ENCODE assay signal across 38 cellular contexts in the genomic region with DNA sequence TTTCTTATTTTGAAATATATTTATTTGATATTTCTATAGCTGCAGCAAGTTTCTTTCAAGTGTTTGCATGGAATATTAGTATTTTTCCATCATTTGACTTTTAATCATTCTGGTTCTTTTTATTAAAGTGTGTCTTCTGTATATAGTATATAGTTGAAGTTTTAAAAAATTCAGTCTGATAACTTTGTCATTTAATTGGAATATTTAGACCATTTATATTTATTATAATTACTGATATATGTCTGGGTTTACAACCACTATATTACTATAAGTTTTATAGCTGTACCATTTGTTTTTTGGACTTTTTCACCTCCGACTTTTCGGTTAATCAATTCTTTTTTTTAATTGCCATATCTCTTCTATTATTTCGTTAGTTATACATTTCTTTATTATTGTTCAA. TPM values are rescaled to one million over a fixed set of nuclear protein-coding genes. Genes with fewer than 3 reads are reported as not detected.
"Had no signal": no experiment of that assay in that cellular context is flagged by ENCODE, and none has a peak within 500 bp of the region (broad histone marks: within the 10 kb centered on the region; RNA-seq: fewer than 3 reads in every experiment).

No MANE protein-coding gene starts in this region.

- H3K4me1 ChIP-seq: adrenal gland had no signal

- H3K27ac ChIP-seq: adrenal gland, cardiac muscle cell, WERI-Rb-1 had no signal

- H3K9me3 Mint-ChIP-seq: activated CD4-positive, alpha-beta memory T cell treated with anti-CD3 and anti-CD28 coated beads, Interleukin-2, amount 10 ng/mL, durations not matched to agents 7 days and 5 days; T-helper 1 cell treated with Interleukin-12 subunit alpha and Interleukin-12 subunit beta and Interleukin-4 antibody, amounts not matched to agents 30 μg/mL and 1 μg/mL, for 36 hours had no signal

- H3K36me3 Mint-ChIP-seq: activated CD8-positive, alpha-beta memory T cell treated with anti-CD3 and anti-CD28 coated beads, Interleukin-2, amount 10 ng/mL, durations not matched to agents 7 days and 5 days; activated naive CD8-positive, alpha-beta T cell treated with anti-CD3 and anti-CD28 coated beads for 36 hours; brain had no signal

- DNase-seq: activated CD4-positive, alpha-beta memory T cell treated with anti-CD3 and anti-CD28 coated beads, Interleukin-2, amount 10 ng/mL, durations not matched to agents 7 days and 5 days; activated CD4-positive, alpha-beta T cell treated with anti-CD3 and anti-CD28 coated beads for 1 hour; activated CD4-positive, alpha-beta T cell treated with anti-CD3 and anti-CD28 coated beads for 36 hours; activated CD4-positive, alpha-beta T cell treated with anti-CD3 and anti-CD28 coated beads for 48 hours; activated CD4-positive, alpha-beta T cell treated with anti-CD3 and anti-CD28 coated beads, Interleukin-2, amount 10 ng/mL, durations not matched to agents 7 days and 5 days; activated CD4-positive, alpha-beta T cell treated with anti-CD3 and anti-CD28 coated beads, Interleukin-2, amount 50 U/mL, for 48 hours; activated CD4-positive, CD25-positive, alpha-beta regulatory T cell; activated CD8-positive, alpha-beta memory T cell treated with anti-CD3 and anti-CD28 coated beads for 24 hours; activated CD8-positive, alpha-beta memory T cell treated with anti-CD3 and anti-CD28 coated beads, Interleukin-2, amount 10 ng/mL, durations not matched to agents 7 days and 5 days; activated CD8-positive, alpha-beta memory T cell treated with anti-CD3 and anti-CD28 coated beads, Interleukin-2, amount 50 U/mL, for 48 hours; activated CD8-positive, alpha-beta T cell treated with anti-CD3 and anti-CD28 coated beads, Interleukin-2, amount 10 ng/mL, durations not matched to agents 7 days and 5 days; activated effector memory CD4-positive, alpha-beta T cell treated with Interleukin-2 at 50 U/mL for 16 hours; activated gamma-delta T cell; activated naive CD4-positive, alpha-beta T cell treated with anti-CD3 and anti-CD28 coated beads, Interleukin-2, amount 50 U/mL, for 16 hours; activated naive CD4-positive, alpha-beta T cell treated with Interleukin-2 at 50 U/mL for 16 hours; activated naive CD8-positive, alpha-beta T cell treated with anti-CD3 and anti-CD28 coated beads for 36 hours; activated T-cell treated with anti-CD3 and anti-CD28 coated beads, Interleukin-2, amount 50 U/mL, for 24 hours; activated T-cell treated with anti-CD3 and anti-CD28 coated beads, Interleukin-2, amount 50 U/mL, for 48 hours; adrenal gland; amniotic stem cell; aorta; caudate nucleus; cerebellar nuclear complex; T-helper 1 cell; T-helper 2 cell; T-helper 9 cell; WERI-Rb-1 had no signal

- ATAC-seq: activated CD4-positive, alpha-beta T cell treated with anti-CD3 and anti-CD28 coated beads for 36 hours; activated CD4-positive, CD25-positive, alpha-beta regulatory T cell treated with anti-CD3 and anti-CD28 coated beads, Interleukin-2, amount 50 U/mL, for 24 hours; activated CD8-positive, alpha-beta memory T cell treated with anti-CD3 and anti-CD28 coated beads, Interleukin-2, amount 10 ng/mL, durations not matched to agents 7 days and 5 days; activated CD8-positive, alpha-beta T cell treated with anti-CD3 and anti-CD28 coated beads, Interleukin-2, amount 10 ng/mL, durations not matched to agents 7 days and 5 days; activated naive CD4-positive, alpha-beta T cell treated with anti-CD3 and anti-CD28 coated beads, Interleukin-2, amount 50 U/mL, for 72 hours; WTC11 had no signal

- H3K36me3 ChIP-seq: adrenal gland, cardiac muscle cell, WERI-Rb-1 had no signal

- H3K4me1 Mint-ChIP-seq: activated CD4-positive, alpha-beta memory T cell treated with anti-CD3 and anti-CD28 coated beads, Interleukin-2, amount 10 ng/mL, durations not matched to agents 7 days and 5 days; activated CD4-positive, alpha-beta T cell treated with anti-CD3 and anti-CD28 coated beads for 36 hours; activated CD4-positive, alpha-beta T cell treated with anti-CD3 and anti-CD28 coated beads, Interleukin-2, amount 10 ng/mL, durations not matched to agents 7 days and 5 days; activated CD8-positive, alpha-beta memory T cell treated with anti-CD3 and anti-CD28 coated beads, Interleukin-2, amount 10 ng/mL, durations not matched to agents 7 days and 5 days; activated naive CD8-positive, alpha-beta T cell treated with anti-CD3 and anti-CD28 coated beads for 36 hours; brain; central memory CD8-positive, alpha-beta T cell; WTC11 had no signal

- H3K27me3 ChIP-seq: cardiac muscle cell had no signal

- H3K27ac Mint-ChIP-seq: activated CD4-positive, alpha-beta memory T cell treated with anti-CD3 and anti-CD28 coated beads, Interleukin-2, amount 10 ng/mL, durations not matched to agents 7 days and 5 days; activated CD4-positive, alpha-beta T cell treated with anti-CD3 and anti-CD28 coated beads for 36 hours; activated CD4-positive, alpha-beta T cell treated with anti-CD3 and anti-CD28 coated beads, Interleukin-2, amount 10 ng/mL, durations not matched to agents 7 days and 5 days; activated CD8-positive, alpha-beta memory T cell treated with anti-CD3 and anti-CD28 coated beads, Interleukin-2, amount 10 ng/mL, durations not matched to agents 7 days and 5 days; activated CD8-positive, alpha-beta T cell treated with anti-CD3 and anti-CD28 coated beads, Interleukin-2, amount 10 ng/mL, durations not matched to agents 7 days and 5 days; activated naive CD4-positive, alpha-beta T cell treated with anti-CD3 and anti-CD28 coated beads, Interleukin-2, amount 50 U/mL, for 72 hours; activated naive CD8-positive, alpha-beta T cell treated with anti-CD3 and anti-CD28 coated beads for 36 hours; activated T-cell treated with anti-CD3 and anti-CD28 coated beads, Interleukin-2, amount 50 U/mL, for 24 hours; activated T-helper 2 cell treated with anti-CD3 and anti-CD28 coated beads, Interferon-gamma antibody, Interleukin-2, Interleukin-4, amounts not matched to agents 10 μg/mL and 5 μg/mL and 100 μg/mL, durations not matched to agents 14 hours and 24 hours and 36 hours; brain; T-helper 1 cell treated with Interleukin-12 subunit alpha and Interleukin-12 subunit beta and Interleukin-4 antibody, amounts not matched to agents 30 μg/mL and 1 μg/mL, for 36 hours; T-helper 2 cell treated with Interferon-gamma antibody and Interleukin-4, amounts not matched to agents 5 μg/mL and 100 μg/mL, for 36 hours; WTC11 had no signal

- H3K4me3 Mint-ChIP-seq: activated CD4-positive, alpha-beta memory T cell treated with anti-CD3 and anti-CD28 coated beads, Interleukin-2, amount 10 ng/mL, durations not matched to agents 7 days and 5 days; activated CD4-positive, alpha-beta T cell treated with anti-CD3 and anti-CD28 coated beads for 36 hours; activated CD4-positive, alpha-beta T cell treated with anti-CD3 and anti-CD28 coated beads, Interleukin-2, amount 10 ng/mL, durations not matched to agents 7 days and 5 days; activated CD8-positive, alpha-beta memory T cell treated with anti-CD3 and anti-CD28 coated beads, Interleukin-2, amount 10 ng/mL, durations not matched to agents 7 days and 5 days; activated CD8-positive, alpha-beta T cell treated with anti-CD3 and anti-CD28 coated beads, Interleukin-2, amount 10 ng/mL, durations not matched to agents 7 days and 5 days; activated naive CD8-positive, alpha-beta T cell treated with anti-CD3 and anti-CD28 coated beads for 36 hours; activated T-cell treated with anti-CD3 and anti-CD28 coated beads, Interleukin-2, amount 50 U/mL, for 24 hours; brain; central memory CD8-positive, alpha-beta T cell; T-helper 1 cell treated with Interleukin-12 subunit alpha and Interleukin-12 subunit beta and Interleukin-4 antibody, amounts not matched to agents 30 μg/mL and 1 μg/mL, for 36 hours; T-helper 2 cell treated with Interferon-gamma antibody and Interleukin-4, amounts not matched to agents 5 μg/mL and 100 μg/mL, for 36 hours; WTC11 had no signal

- H3K4me3 ChIP-seq: adrenal gland, cardiac muscle cell had no signal

- FAIRE-seq: astrocyte, bronchial epithelial cell had no signal

RNA-seq across cellular contexts. Expression of a gene that starts 22.7 kb away (rescaled TPM):
- total RNA-seq: activated CD4-positive, alpha-beta memory T cell treated with anti-CD3 and anti-CD28 coated beads, Interleukin-2, amount 10 ng/mL, durations not matched to agents 7 days and 5 days; activated CD4-positive, alpha-beta T cell treated with anti-CD3 and anti-CD28 coated beads for 36 hours; activated CD4-positive, alpha-beta T cell treated with anti-CD3 and anti-CD28 coated beads, Interleukin-2, amount 10 ng/mL, durations not matched to agents 7 days and 5 days; activated CD8-positive, alpha-beta memory T cell treated with anti-CD3 and anti-CD28 coated beads, Interleukin-2, amount 10 ng/mL, durations not matched to agents 7 days and 5 days; activated CD8-positive, alpha-beta T cell treated with anti-CD3 and anti-CD28 coated beads, Interleukin-2, amount 10 ng/mL, durations not matched to agents 7 days and 5 days; activated naive CD8-positive, alpha-beta T cell treated with anti-CD3 and anti-CD28 coated beads for 36 hours; activated T-helper 2 cell treated with anti-CD3 and anti-CD28 coated beads, Interferon-gamma antibody, Interleukin-2, Interleukin-4, amounts not matched to agents 10 μg/mL and 5 μg/mL and 100 μg/mL, durations not matched to agents 14 hours and 24 hours and 36 hours had no signal
